ENCODE assay signal across 1 cellular context in the genomic region with DNA sequence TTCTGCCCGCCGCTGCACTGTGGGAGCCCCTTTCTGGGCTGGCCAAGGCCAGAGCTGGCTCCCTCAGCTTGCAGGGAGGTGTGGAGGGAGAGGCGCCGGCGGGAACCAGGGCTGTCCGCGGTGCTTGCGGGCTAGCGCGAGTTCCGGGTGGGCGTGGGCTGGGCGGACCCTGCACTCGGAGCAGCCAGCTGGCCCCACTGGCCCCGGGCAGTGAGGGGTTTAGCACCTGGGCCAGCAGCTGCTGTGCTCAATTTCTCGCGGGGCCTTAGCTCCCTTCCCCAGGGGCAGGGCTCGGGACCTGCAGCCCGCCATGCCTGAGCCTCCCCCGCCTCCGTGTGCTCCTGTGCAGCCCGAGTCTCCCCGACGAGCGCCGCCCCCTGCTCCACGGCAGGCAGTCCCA. TPM values are rescaled to one million over a fixed set of nuclear protein-coding genes. Genes with fewer than 3 reads are reported as not detected.
"Had no signal": no experiment of that assay in that cellular context is flagged by ENCODE, and none has a peak within 500 bp of the region (broad histone marks: within the 10 kb centered on the region; RNA-seq: fewer than 3 reads in every experiment).

No MANE protein-coding gene starts in this region.

RNA-seq across cellular contexts. Expression of gene MAGEB5, which starts 11.3 kb away (rescaled TPM):
- total RNA-seq: GM12878 had no signal
- polyA plus RNA-seq: GM12878 had no signal

RNA-seq across cellular contexts. Expression of gene MAGEB6, which starts 12.5 kb away (rescaled TPM):
- total RNA-seq: GM12878 had no signal

RNA-seq across cellular contexts. Expression of gene MAGEB6B, which starts 44.3 kb away (rescaled TPM):
- total RNA-seq: GM12878 had no signal
- polyA plus RNA-seq: GM12878 had no signal
